23 cellular contexts compared by ENCODE assay signal in genomic region chr4:159925770-159926169, GRCh38.
DNase-seq lines count a peak whose midpoint lies in the region; ATAC-seq, FAIRE-seq and TF ChIP-seq lines count a peak whose summit lies in the region.
"Had no signal": no experiment of that assay in that cellular context is flagged by ENCODE, and none has a peak within 500 bp of the region (broad histone marks: within the 10 kb centered on the region; RNA-seq: fewer than 3 reads in every experiment).

No MANE protein-coding gene starts in this region.

- H3K27ac ChIP-seq in astrocyte (ENCODE audit: low read depth, low read length): no peak overlapping the region
- H3K27ac ChIP-seq in naive thymus-derived CD4-positive, alpha-beta T cell (ENCODE audit: low read depth, low read length): no peak overlapping the region
- H3K27ac ChIP-seq in left lung: no peak overlapping the region
- H3K27ac ChIP-seq: 22Rv1, A549, C4-2B had no signal

- no peak overlapping the region for H3K9ac ChIP-seq in astrocyte (ENCODE audit: low read length)

- no peak overlapping the region for H3K4me3 ChIP-seq in astrocyte (ENCODE audit: insufficient read depth, low read depth, low read length)
- no peak overlapping the region for H3K4me3 ChIP-seq in epithelial cell of esophagus (ENCODE audit: low read length)
- no peak overlapping the region for H3K4me3 ChIP-seq in naive thymus-derived CD4-positive, alpha-beta T cell (ENCODE audit: low read length)
- H3K4me3 ChIP-seq in left lung: no peak overlapping the region
- H3K4me3 ChIP-seq: A549, HAP-1 had no signal

- H3K4me1 Mint-ChIP-seq in astrocyte (ENCODE audit: low read depth, unreplicated experiment): peaks cover 5% of the 10 kb centered on the region
- no peaks in the 10 kb centered on the region for H3K4me1 Mint-ChIP-seq in naive thymus-derived CD4-positive, alpha-beta T cell
- H3K4me1 Mint-ChIP-seq: IgD-negative memory B cell had no signal

- H3K4me1 ChIP-seq in astrocyte (ENCODE audit: insufficient read depth, low read length) (no peaks in the 10 kb centered on the region), left lung (no peaks in the 10 kb centered on the region)
- no peaks in the 10 kb centered on the region for H3K4me1 ChIP-seq in naive thymus-derived CD4-positive, alpha-beta T cell (ENCODE audit: control insufficient read depth in 2 of 2, insufficient read depth in 2 of 2, low read length in 2 of 2)
- H3K4me1 ChIP-seq: A549, HAP-1 had no signal

- FAIRE-seq in astrocyte (lab: Jason Lieb, UNC): no peak
- FAIRE-seq: A549, G401.6, GM12892, GM18507, HepG2 had no signal

- no peaks in the 10 kb centered on the region for H3K79me2 ChIP-seq in astrocyte (ENCODE audit: insufficient read depth, low read length)

- CTCF ChIA-PET in naive thymus-derived CD4-positive, alpha-beta T cell (lab: Charles Lee): no interaction called here

- no peak for ATAC-seq in GM19397 (IDR thresholded peaks at IDR 0.05; ENCODE audit: unreplicated experiment)
- ATAC-seq in naive thymus-derived CD4-positive, alpha-beta T cell: no peak
- ATAC-seq in left lung: no peak
- ATAC-seq: A549, HepG2 had no signal

- peaks cover 13% of the 10 kb centered on the region for H3K9me3 Mint-ChIP-seq in astrocyte (ENCODE audit: unreplicated experiment)
- peaks cover 0 to 40% (median 13%) of the 10 kb centered on the region in 11 donors for H3K9me3 Mint-ChIP-seq in naive thymus-derived CD4-positive, alpha-beta T cell

- H3K9me3 ChIP-seq in astrocyte (ENCODE audit: insufficient read depth, low read depth, low read length): peaks cover 3% of the 10 kb centered on the region
- H3K9me3 ChIP-seq in naive thymus-derived CD4-positive, alpha-beta T cell (ENCODE audit: control insufficient read depth in 2 of 3, low read length in 3 of 3): peaks cover 0 to 9% (median 0%) of the 10 kb centered on the region in 3 experiments
- peaks cover 0 to 52% of the 10 kb centered on the region in 2 donors for H3K9me3 ChIP-seq in left lung
- H3K9me3 ChIP-seq: HAP-1 had no signal

- no peaks in the 10 kb centered on the region for H4K20me1 ChIP-seq in astrocyte (ENCODE audit: insufficient read depth, low read length)

- no peak overlapping the region for H3K4me3 Mint-ChIP-seq in astrocyte (ENCODE audit: unreplicated experiment)
- H3K4me3 Mint-ChIP-seq in naive thymus-derived CD4-positive, alpha-beta T cell: no peak overlapping the region
- H3K4me3 Mint-ChIP-seq: CD4-positive, alpha-beta T cell; HFFc6; IgD-negative memory B cell had no signal

- TF ChIP-seq CTCF in astrocyte (IDR thresholded peaks at IDR 0.05; ENCODE audit: insufficient read depth, low read depth, low read length) (no peak), epithelial cell of esophagus (IDR thresholded peaks at IDR 0.05; ENCODE audit: insufficient read depth, low read depth, low read length, missing control alignments) (no peak), left lung (IDR thresholded peaks at IDR 0.05) (no peak)

- H3K27me3 ChIP-seq in astrocyte (ENCODE audit: insufficient read depth, low read length) (no peaks in the 10 kb centered on the region), left lung (no peaks in the 10 kb centered on the region)
- no peaks in the 10 kb centered on the region for H3K27me3 ChIP-seq in naive thymus-derived CD4-positive, alpha-beta T cell (ENCODE audit: control insufficient read depth in 2 of 2, insufficient read depth in 2 of 2, low read length in 2 of 2)

- intact Hi-C loops in naive thymus-derived CD4-positive, alpha-beta T cell (cut with micrococcal nuclease): no loop called here
- intact Hi-C loops in left lung (cut with DNase I): no loop called here

- H3K27ac Mint-ChIP-seq in astrocyte (ENCODE audit: unreplicated experiment): peak overlapping the region; percentile 24
- H3K27ac Mint-ChIP-seq in naive thymus-derived CD4-positive, alpha-beta T cell: no peak overlapping the region
- H3K27ac Mint-ChIP-seq: CD4-positive, alpha-beta T cell; HFFc6; IgD-negative memory B cell had no signal

- H3K27me3 Mint-ChIP-seq in astrocyte (ENCODE audit: low read depth, unreplicated experiment): no peaks in the 10 kb centered on the region
- no peaks in the 10 kb centered on the region for H3K27me3 Mint-ChIP-seq in naive thymus-derived CD4-positive, alpha-beta T cell
- H3K27me3 Mint-ChIP-seq: CD4-positive, alpha-beta T cell; IgD-negative memory B cell had no signal

- DNase-seq in DMS53 (lab: John Stamatoyannopoulos, UW) (peak; percentile 4), DMS53 treated with DMSO at 0.1 percent for 48 hours (lab: John Stamatoyannopoulos, UW; ENCODE audit: unreplicated experiment) (no peak), astrocyte (ENCODE audit: low read depth) (no peak), epithelial cell of esophagus (ENCODE audit: low read depth) (peak; percentile 10), COR-L47 (lab: John Stamatoyannopoulos, UW) (no peak), left lung (no peak)
- no peak for DNase-seq in naive thymus-derived CD4-positive, alpha-beta T cell
- DNase-seq: AML-193; Calu3; CD4-positive, alpha-beta T cell; GOT3; HFFc6; KG1 had no signal

- H3K36me3 ChIP-seq in astrocyte (ENCODE audit: insufficient read depth, low read length) (no peaks in the 10 kb centered on the region), left lung (no peaks in the 10 kb centered on the region)
- H3K36me3 ChIP-seq in naive thymus-derived CD4-positive, alpha-beta T cell (ENCODE audit: control insufficient read depth in 2 of 3, insufficient read depth in 3 of 3, low read length in 3 of 3): no peaks in the 10 kb centered on the region
- H3K36me3 ChIP-seq: HAP-1 had no signal

- no peak overlapping the region for H3K4me2 ChIP-seq in astrocyte (ENCODE audit: low read length)
- H3K4me2 ChIP-seq: A549 had no signal

- no peaks in the 10 kb centered on the region for H3K36me3 Mint-ChIP-seq in astrocyte (ENCODE audit: low read depth, unreplicated experiment)
- H3K36me3 Mint-ChIP-seq in naive thymus-derived CD4-positive, alpha-beta T cell: peaks cover 0 to 5% (median 0%) of the 10 kb centered on the region in 5 donors
- H3K36me3 Mint-ChIP-seq: IgD-negative memory B cell had no signal

- H2AFZ ChIP-seq in astrocyte (ENCODE audit: low read depth, low read length): no peak overlapping the region

- POLR2A ChIA-PET in naive thymus-derived CD4-positive, alpha-beta T cell (lab: Charles Lee): no interaction called here

Comparison
In these comparisons a context has a peak if more than half of its experiments do, and no peak if none do; other contexts are left out.
1. DNase-seq: peak in DMS53 (single experiment) and epithelial cell of esophagus (single experiment); none in DMS53 treated with DMSO at 0.1 percent for 48 hours (single experiment), astrocyte (single experiment), COR-L47 (single experiment), naive thymus-derived CD4-positive, alpha-beta T cell (0 of 9) and left lung (0 of 2).